Comparison of ENCODE assay signal across 8 cellular contexts in the genomic region with DNA sequence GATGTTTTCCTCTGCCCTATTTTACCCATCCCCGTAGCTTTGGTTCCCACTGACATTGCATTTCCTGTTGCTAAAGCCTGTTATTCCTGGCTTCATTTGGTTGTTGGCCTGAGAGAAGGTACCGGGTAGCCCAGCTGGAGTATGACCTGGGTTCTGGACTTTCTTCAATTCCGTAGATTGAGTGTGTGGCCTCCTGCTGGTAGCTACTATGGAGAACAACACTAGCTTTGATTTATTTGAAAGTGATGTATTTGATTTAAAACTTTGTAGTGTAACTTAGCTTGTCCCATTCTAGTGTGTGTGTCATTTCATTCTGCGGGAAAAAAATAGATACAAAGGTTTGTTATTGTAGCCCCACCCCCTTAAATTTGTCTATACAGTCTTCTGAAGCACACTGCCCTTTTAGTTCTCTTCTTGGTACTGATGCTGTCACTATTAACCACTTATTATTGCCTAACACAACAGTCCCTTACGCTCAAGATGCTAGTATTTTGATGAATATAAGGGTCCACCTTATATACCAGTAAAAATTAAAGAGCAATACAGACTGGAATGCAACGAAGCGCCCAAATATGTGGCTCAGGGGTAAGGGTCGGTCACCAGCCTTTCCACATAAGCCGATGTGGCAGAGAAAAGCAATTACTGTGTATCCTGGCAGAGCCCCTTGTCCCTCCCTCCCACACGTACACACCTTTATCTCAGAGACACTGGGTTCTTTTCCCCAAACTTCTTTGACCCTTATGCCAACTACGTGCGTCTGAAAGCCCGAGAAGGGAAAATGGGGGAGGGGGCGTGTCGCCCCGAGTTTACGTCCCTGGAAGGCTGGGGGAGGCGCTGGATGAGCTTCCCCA. TPM values are rescaled to one million over a fixed set of nuclear protein-coding genes. Genes with fewer than 3 reads are reported as not detected.
DNase-seq lines count a peak whose midpoint lies in the region; ATAC-seq and TF ChIP-seq lines count a peak whose summit lies in the region.

No MANE protein-coding gene starts in this region.

- H3K27me3 ChIP-seq in ACC112 (ENCODE audit: insufficient read depth, low read length): no peaks in the 10 kb centered on the region
- no peaks in the 10 kb centered on the region for H3K27me3 ChIP-seq in GM06990 (replicated peaks; ENCODE audit: control insufficient read depth, insufficient read depth, low read length)
- no peaks in the 10 kb centered on the region for H3K27me3 ChIP-seq in KMS-11 (ENCODE audit: insufficient read depth, low read depth)
- H3K27me3 ChIP-seq in foreskin keratinocyte: no peaks in the 10 kb centered on the region
- H3K27me3 ChIP-seq in neutrophil: peaks cover 23% of the 10 kb centered on the region

- no peaks in the 10 kb centered on the region for H3K27me3 Mint-ChIP-seq in activated CD4-positive, alpha-beta memory T cell treated with anti-CD3 and anti-CD28 coated beads, Interleukin-2, amount 10 ng/mL, durations not matched to agents 7 days and 5 days

- H3K79me2 ChIP-seq in ACC112 (ENCODE audit: control insufficient read depth, insufficient read depth, low read length, unreplicated experiment): peaks cover 37% of the 10 kb centered on the region
- no peaks in the 10 kb centered on the region for H3K79me2 ChIP-seq in KMS-11 (ENCODE audit: insufficient read depth, low read depth)

- TF ChIP-seq CTCF in GM06990 (IDR thresholded peaks at IDR 0.05; ENCODE audit: insufficient read depth, low read length, poor library complexity, severe bottlenecking) (peak; percentile 37), KMS-11 (conservative IDR thresholded peaks at IDR 0.05; ENCODE audit: low read depth, low read length) (peak; percentile 51), foreskin keratinocyte (conservative IDR thresholded peaks at IDR 0.05) (peak; percentile 65), neutrophil (IDR thresholded peaks at IDR 0.05) (no peak)

- H3K9me3 Mint-ChIP-seq in activated CD4-positive, alpha-beta memory T cell treated with anti-CD3 and anti-CD28 coated beads, Interleukin-2, amount 10 ng/mL, durations not matched to agents 7 days and 5 days: no peaks in the 10 kb centered on the region

- H3K27ac ChIP-seq in ACC112 (ENCODE audit: low read depth, low read length) (peak overlapping the region; percentile 78), KMS-11 (peak overlapping the region; percentile 64), foreskin keratinocyte (peak overlapping the region; percentile 86), neutrophil (peak overlapping the region; percentile 72)

- H3K36me3 ChIP-seq in ACC112 (ENCODE audit: insufficient read depth, low read length): peaks cover 16% of the 10 kb centered on the region
- peaks cover 8% of the 10 kb centered on the region for H3K36me3 ChIP-seq in GM06990 (ENCODE audit: control insufficient read depth, insufficient read depth, low read length)
- H3K36me3 ChIP-seq in KMS-11 (ENCODE audit: insufficient read depth): no peaks in the 10 kb centered on the region
- peaks cover 44% of the 10 kb centered on the region for H3K36me3 ChIP-seq in neutrophil

- H3K36me3 Mint-ChIP-seq in activated CD4-positive, alpha-beta memory T cell treated with anti-CD3 and anti-CD28 coated beads, Interleukin-2, amount 10 ng/mL, durations not matched to agents 7 days and 5 days (ENCODE audit: low read depth): peaks cover 79% of the 10 kb centered on the region

- H3K9ac ChIP-seq in KMS-11: peak overlapping the region; percentile 85

- H2AFZ ChIP-seq in ACC112 (ENCODE audit: low read length, unreplicated experiment) (peak overlapping the region; percentile 20), KMS-11 (ENCODE audit: low read depth) (peak overlapping the region; percentile 67; the same call in 1 of the 2 replicates)

- POLR2A ChIA-PET in activated CD4-positive, alpha-beta memory T cell treated with anti-CD3 and anti-CD28 coated beads, Interleukin-2, amount 10 ng/mL, durations not matched to agents 7 days and 5 days (lab: Charles Lee): interaction anchor here (0.8 to 5.2 kb wide), 20 partner anchors 11 to 283 kb away, joined by 3 to 101 read pairs (median 6); partner anchors contain the start of genes CAPZA1, PPM1J, RHOC and ST7L

- H3K9me3 ChIP-seq in neutrophil: no peaks in the 10 kb centered on the region

- peak overlapping the region; percentile 96 for H3K4me3 Mint-ChIP-seq in activated CD4-positive, alpha-beta memory T cell treated with anti-CD3 and anti-CD28 coated beads, Interleukin-2, amount 10 ng/mL, durations not matched to agents 7 days and 5 days

- peaks cover 48% of the 10 kb centered on the region for H3K4me1 Mint-ChIP-seq in activated CD4-positive, alpha-beta memory T cell treated with anti-CD3 and anti-CD28 coated beads, Interleukin-2, amount 10 ng/mL, durations not matched to agents 7 days and 5 days

- DNase-seq in GM06990 (ENCODE audit: extremely low read depth, insufficient read length) (no peak), foreskin keratinocyte (peak; percentile 36 to 53), HuH-7 (ENCODE audit: low spot score) (no peak)
- DNase-seq in activated CD4-positive, alpha-beta memory T cell treated with anti-CD3 and anti-CD28 coated beads, Interleukin-2, amount 10 ng/mL, durations not matched to agents 7 days and 5 days: no peak

- ATAC-seq in foreskin keratinocyte (peak; percentile 44), GM21367 (IDR thresholded peaks at IDR 0.05; ENCODE audit: unreplicated experiment) (no peak)

- CTCF ChIA-PET in activated CD4-positive, alpha-beta memory T cell treated with anti-CD3 and anti-CD28 coated beads, Interleukin-2, amount 10 ng/mL, durations not matched to agents 7 days and 5 days (lab: Charles Lee): interaction anchor here (0.6 to 3.2 kb wide), 16 partner anchors 8 to 927 kb away, joined by 3 to 22 read pairs (median 6); partner anchors contain the start of genes LRIG2, PPM1J and RHOC

- H3K4me2 ChIP-seq in KMS-11: peak overlapping the region; percentile 95

- H4K20me1 ChIP-seq in KMS-11 (ENCODE audit: insufficient read depth): no peaks in the 10 kb centered on the region

- peak overlapping the region; percentile 91 for H3K27ac Mint-ChIP-seq in activated CD4-positive, alpha-beta memory T cell treated with anti-CD3 and anti-CD28 coated beads, Interleukin-2, amount 10 ng/mL, durations not matched to agents 7 days and 5 days

- H3K4me1 ChIP-seq in ACC112 (ENCODE audit: control insufficient read depth, insufficient read depth, low read length, unreplicated experiment) (peaks cover 40% of the 10 kb centered on the region), KMS-11 (ENCODE audit: low read depth, poor library complexity, severe bottlenecking) (peaks cover 26% of the 10 kb centered on the region), foreskin keratinocyte (peaks cover 3% of the 10 kb centered on the region), neutrophil (ENCODE audit: control insufficient read depth in 1 of 2, insufficient read depth in 1 of 2, low read depth in 1 of 2, low read length in 1 of 2) (peaks cover 21% of the 10 kb centered on the region in 2 experiments)

- peak overlapping the region; percentile 91 for H3K4me3 ChIP-seq in ACC112 (ENCODE audit: low read depth, low read length)
- H3K4me3 ChIP-seq in GM06990 (replicated peaks; ENCODE audit: low read depth, low read length): peak overlapping the region; percentile 86
- no peak overlapping the region for H3K4me3 ChIP-seq in KMS-11 (IDR thresholded peaks at IDR 0.05; ENCODE audit: insufficient read depth, low read depth, low read length)
- peak overlapping the region; percentile 75 to 85 for H3K4me3 ChIP-seq in neutrophil (ENCODE audit: low read depth in 1 of 2, low read length in 1 of 2)

RNA-seq across cellular contexts. Expression of gene MOV10, which starts 0.6 kb away (rescaled TPM):
- total RNA-seq in activated CD4-positive, alpha-beta memory T cell treated with anti-CD3 and anti-CD28 coated beads, Interleukin-2, amount 10 ng/mL, durations not matched to agents 7 days and 5 days: 100 to 1,000 TPM; 100 to 102 TPM
- 68.8 and 74.7 TPM in 2 replicates for total RNA-seq in foreskin keratinocyte
- polyA plus RNA-seq in foreskin keratinocyte: 83.8 and 87.6 TPM in 2 replicates

RNA-seq across cellular contexts. Expression of gene RHOC, which starts 33.1 kb away (rescaled TPM):
- total RNA-seq in activated CD4-positive, alpha-beta memory T cell treated with anti-CD3 and anti-CD28 coated beads, Interleukin-2, amount 10 ng/mL, durations not matched to agents 7 days and 5 days: 10 to 100 TPM; 87.1 to 92.4 TPM
- 523 and 542 TPM in 2 replicates for total RNA-seq in foreskin keratinocyte
- 728 and 811 TPM in 2 replicates for polyA plus RNA-seq in foreskin keratinocyte

RNA-seq across cellular contexts. Expression of gene PPM1J, which starts 41.3 kb away (rescaled TPM):
- total RNA-seq in activated CD4-positive, alpha-beta memory T cell treated with anti-CD3 and anti-CD28 coated beads, Interleukin-2, amount 10 ng/mL, durations not matched to agents 7 days and 5 days: not detected
- 6.0 and 6.3 TPM in 2 replicates for total RNA-seq in foreskin keratinocyte
- polyA plus RNA-seq in foreskin keratinocyte: 9.2 and 10.1 TPM in 2 replicates

RNA-seq across cellular contexts. Expression of gene CAPZA1, which starts 54.2 kb away (rescaled TPM):
- total RNA-seq in activated CD4-positive, alpha-beta memory T cell treated with anti-CD3 and anti-CD28 coated beads, Interleukin-2, amount 10 ng/mL, durations not matched to agents 7 days and 5 days: 100 to 1,000 TPM; 340 to 342 TPM
- 182 and 189 TPM in 2 replicates for total RNA-seq in foreskin keratinocyte
- polyA plus RNA-seq in foreskin keratinocyte: 96.3 and 113 TPM in 2 replicates

RNA-seq across cellular contexts. Expression of gene ST7L, which starts 54.9 kb away (rescaled TPM):
- 10 to 100 TPM; 13.7 to 14.0 TPM for total RNA-seq in activated CD4-positive, alpha-beta memory T cell treated with anti-CD3 and anti-CD28 coated beads, Interleukin-2, amount 10 ng/mL, durations not matched to agents 7 days and 5 days
- 13.0 and 16.8 TPM in 2 replicates for total RNA-seq in foreskin keratinocyte
- polyA plus RNA-seq in foreskin keratinocyte: 9.2 and 11.3 TPM in 2 replicates

Comparison
In these comparisons a context has a peak if more than half of its experiments do, and no peak if none do; other contexts are left out.
1. DNase-seq: peak in foreskin keratinocyte (2 of 2); none in GM06990 (single experiment), activated CD4-positive, alpha-beta memory T cell treated with anti-CD3 and anti-CD28 coated beads, Interleukin-2, amount 10 ng/mL, durations not matched to agents 7 days and 5 days (single experiment) and HuH-7 (single experiment).
2. Peak in every context shown above with its lines, with median percentiles within 50 percentile points of each other: H3K27ac ChIP-seq.